28 cellular contexts compared by ENCODE assay signal in the genomic region with DNA sequence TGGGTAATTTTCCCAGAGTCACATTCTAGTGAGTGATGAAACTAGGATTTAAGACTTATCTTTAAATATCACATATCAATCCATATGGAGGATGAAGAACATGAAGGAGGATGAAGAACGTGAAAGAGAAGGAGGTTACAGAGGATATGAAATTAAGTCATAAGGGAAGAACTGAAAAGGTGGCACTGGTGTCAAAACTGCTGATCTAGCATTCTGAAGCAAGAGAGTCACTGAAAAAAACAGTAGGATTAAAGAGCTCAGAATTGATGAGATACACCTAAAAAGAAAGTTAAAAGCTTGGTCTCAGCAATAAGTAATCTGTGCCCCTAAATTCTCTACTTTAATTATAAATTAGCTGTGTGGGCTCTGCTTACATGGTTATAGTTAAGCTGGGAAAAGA.
"Had no signal": no experiment of that assay in that cellular context is flagged by ENCODE, and none has a peak within 500 bp of the region (broad histone marks: within the 10 kb centered on the region; RNA-seq: fewer than 3 reads in every experiment).

No MANE protein-coding gene starts in this region.

- H3K36me3 Mint-ChIP-seq: activated CD8-positive, alpha-beta memory T cell treated with anti-CD3 and anti-CD28 coated beads, Interleukin-2, amount 10 ng/mL, durations not matched to agents 7 days and 5 days; natural killer cell treated with Interleukin-12 subunit alpha and Interleukin-12 subunit beta and Interleukin-15 and Interleukin-18, amount 100 ng/mL, for 72 hours; stimulated activated memory B cell treated with anti-CD40 and anti-IgM and Interleukin-4, amounts not matched to agents 10 μg/mL and 1 μg/mL and 100 μg/mL, for 72 hours; T-cell had no signal

- H3K9me3 Mint-ChIP-seq: activated CD8-positive, alpha-beta T cell treated with anti-CD3 and anti-CD28 coated beads for 36 hours; natural killer cell treated with Interleukin-12 subunit alpha and Interleukin-12 subunit beta and Interleukin-15 and Interleukin-18, amount 100 ng/mL, for 72 hours; T-cell had no signal

- H3K27ac Mint-ChIP-seq: activated B cell treated with CpG ODN at 0.5 μM for 24 hours; activated CD8-positive, alpha-beta memory T cell treated with anti-CD3 and anti-CD28 coated beads, Interleukin-2, amount 10 ng/mL, durations not matched to agents 7 days and 5 days; activated CD8-positive, alpha-beta T cell treated with anti-CD3 and anti-CD28 coated beads for 36 hours; activated naive CD8-positive, alpha-beta T cell; natural killer cell treated with Interleukin-12 subunit alpha and Interleukin-12 subunit beta and Interleukin-15 and Interleukin-18, amount 100 ng/mL, for 72 hours; stimulated activated memory B cell treated with anti-CD40 and anti-IgM and Interleukin-4, amounts not matched to agents 10 μg/mL and 1 μg/mL and 100 μg/mL, for 72 hours; T-cell; T-helper 2 cell treated with Interferon-gamma antibody and Interleukin-4, amounts not matched to agents 5 μg/mL and 100 μg/mL, for 36 hours had no signal

- H3K27me3 Mint-ChIP-seq: activated B cell treated with CpG ODN at 0.5 μM for 24 hours; activated CD8-positive, alpha-beta T cell treated with anti-CD3 and anti-CD28 coated beads for 36 hours; activated naive CD8-positive, alpha-beta T cell; stimulated activated memory B cell treated with anti-CD40 and anti-IgM and Interleukin-4, amounts not matched to agents 10 μg/mL and 1 μg/mL and 100 μg/mL, for 72 hours; stimulated activated naive CD8-positive, alpha-beta T cell treated with anti-CD3 and anti-CD28 coated beads, Interleukin-15, amount 100 ng/mL, for 72 hours had no signal

- H3K4me3 Mint-ChIP-seq: activated B cell treated with CpG ODN at 0.5 μM for 24 hours; activated CD8-positive, alpha-beta memory T cell treated with anti-CD3 and anti-CD28 coated beads, Interleukin-2, amount 10 ng/mL, durations not matched to agents 7 days and 5 days; activated CD8-positive, alpha-beta T cell treated with anti-CD3 and anti-CD28 coated beads for 36 hours; activated naive CD8-positive, alpha-beta T cell; natural killer cell treated with Interleukin-12 subunit alpha and Interleukin-12 subunit beta and Interleukin-15 and Interleukin-18, amount 100 ng/mL, for 72 hours; stimulated activated memory B cell treated with anti-CD40 and anti-IgM and Interleukin-4, amounts not matched to agents 10 μg/mL and 1 μg/mL and 100 μg/mL, for 72 hours; stimulated activated naive CD8-positive, alpha-beta T cell treated with anti-CD3 and anti-CD28 coated beads, Interleukin-15, amount 100 ng/mL, for 72 hours; T-cell; T-helper 2 cell treated with Interferon-gamma antibody and Interleukin-4, amounts not matched to agents 5 μg/mL and 100 μg/mL, for 36 hours had no signal

- DNase-seq: activated B cell treated with CpG ODN at 0.5 μM for 24 hours; activated CD4-positive, alpha-beta T cell treated with anti-CD3 and anti-CD28 coated beads, Interleukin-2, amount 50 U/mL, for 1 hour; activated CD8-positive, alpha-beta memory T cell treated with anti-CD3 and anti-CD28 coated beads, Interleukin-2, amount 10 ng/mL, durations not matched to agents 7 days and 5 days; activated CD8-positive, alpha-beta T cell treated with anti-CD3 and anti-CD28 coated beads for 36 hours; activated effector memory CD4-positive, alpha-beta T cell treated with Interleukin-2 at 50 U/mL for 16 hours; activated naive CD4-positive, alpha-beta T cell treated with Interleukin-2 at 50 U/mL for 16 hours; activated T-cell treated with anti-CD3 and anti-CD28 coated beads, Interleukin-2, amount 50 U/mL, for 48 hours; anterior cingulate cortex; body of pancreas; cerebellar nuclear complex; foreskin fibroblast; left ventricle myocardium superior; mucosa of descending colon; sigmoid colon; small intestine; stimulated activated CD4-positive, alpha-beta T cell treated with anti-CD3 and anti-CD28 coated beads, Interleukin-4, amount 100 ng/mL, for 4 hours; stimulated activated CD8-positive, alpha-beta memory T cell treated with anti-CD3 and anti-CD28 coated beads, Interleukin-4, amount 100 ng/mL, for 48 hours; stimulated activated naive CD8-positive, alpha-beta T cell treated with anti-CD3 and anti-CD28 coated beads, Interleukin-15, amount 100 ng/mL, for 72 hours; substantia nigra; T-cell; tibial artery; upper lobe of right lung had no signal

- H3K36me3 ChIP-seq: sigmoid colon, tibial artery, upper lobe of right lung had no signal

- H3K4me1 Mint-ChIP-seq: activated B cell treated with CpG ODN at 0.5 μM for 24 hours; activated CD8-positive, alpha-beta memory T cell treated with anti-CD3 and anti-CD28 coated beads, Interleukin-2, amount 10 ng/mL, durations not matched to agents 7 days and 5 days; stimulated activated memory B cell treated with anti-CD40 and anti-IgM and Interleukin-4, amounts not matched to agents 10 μg/mL and 1 μg/mL and 100 μg/mL, for 72 hours; stimulated activated naive CD8-positive, alpha-beta T cell treated with anti-CD3 and anti-CD28 coated beads, Interleukin-15, amount 100 ng/mL, for 72 hours; T-cell had no signal

- ATAC-seq: activated CD8-positive, alpha-beta memory T cell treated with anti-CD3 and anti-CD28 coated beads, Interleukin-2, amount 10 ng/mL, durations not matched to agents 7 days and 5 days; activated CD8-positive, alpha-beta T cell treated with anti-CD3 and anti-CD28 coated beads for 36 hours; body of pancreas; esophagus mucosa; mucosa of descending colon; natural killer cell treated with Interleukin-12 subunit alpha and Interleukin-12 subunit beta and Interleukin-15 and Interleukin-18, amount 100 ng/mL, for 72 hours; stimulated activated memory B cell treated with anti-CD40 and anti-IgM and Interleukin-4, amounts not matched to agents 10 μg/mL and 1 μg/mL and 100 μg/mL, for 72 hours; stimulated activated naive CD8-positive, alpha-beta T cell treated with anti-CD3 and anti-CD28 coated beads, Interleukin-15, amount 100 ng/mL, for 72 hours; T-cell; upper lobe of right lung had no signal

- H3K4me1 ChIP-seq: body of pancreas, sigmoid colon, tibial artery had no signal

- H3K27me3 ChIP-seq: body of pancreas, sigmoid colon, tibial artery, upper lobe of right lung had no signal

- H3K9me3 ChIP-seq: body of pancreas, mucosa of descending colon, sigmoid colon, tibial artery, upper lobe of right lung had no signal

- H3K4me3 ChIP-seq: body of pancreas, coronary artery, mucosa of descending colon, sigmoid colon, tibial artery, upper lobe of right lung had no signal

- H3K27ac ChIP-seq: body of pancreas, coronary artery, sigmoid colon, tibial artery, upper lobe of right lung had no signal
